In genomic region chr10:29501692-29502091, GRCh38 we compare ENCODE assay signal across 1 cellular context.
TF ChIP-seq lines count a peak whose summit lies in the region.

No MANE protein-coding gene starts in this region.

TF ChIP-seq in HCT116, 20 proteins besides CTCF, POLR2A, EP300 and RAD21 (continued from another document):
- TF ChIP-seq REST (IDR thresholded peaks at IDR 0.05; ENCODE audit: low read depth) (no peak), ELF1 (IDR thresholded peaks at IDR 0.05; ENCODE audit: borderline replicate concordance, low read depth) (no peak), SP1 (IDR thresholded peaks at IDR 0.05; ENCODE audit: low read depth) (no peak), POLR2AphosphoS5 (IDR thresholded peaks at IDR 0.05; ENCODE audit: low read depth, low read length) (no peak), YY1 (IDR thresholded peaks at IDR 0.05; ENCODE audit: extremely low read depth, insufficient replicate concordance, low read depth, low read length) (no peak), EGR1 (IDR thresholded peaks at IDR 0.05; ENCODE audit: low read depth) (no peak), JUND (IDR thresholded peaks at IDR 0.05) (0 out of 2 replicates have a peak, but pooled peaks have one; percentile 20)
TF ChIP-seq in HCT116: peak in this region for 3.
